26 cellular contexts compared by ENCODE assay signal in the genomic region with DNA sequence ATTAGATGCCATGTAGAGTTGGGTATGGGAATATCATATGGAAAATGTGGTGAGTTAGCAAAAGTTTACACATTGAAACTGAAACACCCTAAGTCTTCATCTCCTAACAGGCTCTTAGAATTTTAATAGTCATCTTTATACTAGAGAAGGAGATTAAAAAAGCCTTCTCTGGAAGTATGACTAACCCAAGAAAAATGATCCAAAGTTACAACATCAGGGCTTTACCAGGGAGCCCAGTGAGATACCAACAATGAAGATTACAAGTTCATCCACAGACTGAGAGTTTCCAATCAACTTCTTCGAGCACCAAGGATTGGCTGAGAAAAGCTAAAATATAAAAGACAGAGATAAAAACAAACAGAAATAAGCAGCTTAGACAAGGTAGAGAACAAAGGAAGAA.
"Had no signal": no experiment of that assay in that cellular context is flagged by ENCODE, and none has a peak within 500 bp of the region (broad histone marks: within the 10 kb centered on the region; RNA-seq: fewer than 3 reads in every experiment).

No MANE protein-coding gene starts in this region.

- H3K4me2 ChIP-seq: neural progenitor cell had no signal

- H3K9me3 ChIP-seq: body of pancreas, colonic mucosa, right lobe of liver, testis, uterus had no signal

- H3K4me1 ChIP-seq: body of pancreas, colonic mucosa, left lung, neural progenitor cell, right lobe of liver, testis, uterus had no signal

- H3K27ac ChIP-seq: body of pancreas, colonic mucosa, dorsolateral prefrontal cortex, esophagus muscularis mucosa, left lung, neural progenitor cell, right lobe of liver, testis, uterus had no signal

- H3K27me3 ChIP-seq: body of pancreas, colonic mucosa, esophagus muscularis mucosa, left lung, neural progenitor cell, right lobe of liver, testis, uterus had no signal

- ATAC-seq: activated CD8-positive, alpha-beta T cell treated with anti-CD3 and anti-CD28 coated beads, Interleukin-2, amount 10 ng/mL, durations not matched to agents 7 days and 5 days; activated naive CD8-positive, alpha-beta T cell treated with anti-CD3 and anti-CD28 coated beads, Interleukin-2, amount 50 U/mL, for 24 hours; body of pancreas; effector memory CD8-positive, alpha-beta T cell; left lung; naive thymus-derived CD8-positive, alpha-beta T cell; right lobe of liver; stimulated activated naive B cell treated with anti-CD40 and anti-IgM and Interleukin-4, amounts not matched to agents 10 μg/mL and 1 μg/mL and 100 μg/mL, for 72 hours had no signal

- H3K9ac ChIP-seq: neural progenitor cell had no signal

- H2AFZ ChIP-seq: neural progenitor cell had no signal

- DNase-seq: activated CD4-positive, alpha-beta T cell treated with anti-CD3 and anti-CD28 coated beads for 1 hour; activated CD4-positive, alpha-beta T cell treated with anti-CD3 and anti-CD28 coated beads, Interleukin-2, amount 50 U/mL, for 1 hour; activated CD8-positive, alpha-beta T cell treated with anti-CD3 and anti-CD28 coated beads, Interleukin-2, amount 10 ng/mL, durations not matched to agents 7 days and 5 days; activated gamma-delta T cell; activated naive CD4-positive, alpha-beta T cell treated with anti-CD3 and anti-CD28 coated beads, Interleukin-2, amount 50 U/mL, for 16 hours; activated naive CD8-positive, alpha-beta T cell treated with anti-CD3 and anti-CD28 coated beads, Interleukin-2, amount 50 U/mL, for 24 hours; anterior cingulate cortex; body of pancreas; central memory CD4-positive, alpha-beta T cell; colonic mucosa; dorsolateral prefrontal cortex; effector memory CD8-positive, alpha-beta T cell; kidney glomerular epithelial cell; left lung; naive thymus-derived CD8-positive, alpha-beta T cell; posterior cingulate gyrus; right lobe of liver; small intestine; stimulated activated CD4-positive, alpha-beta T cell treated with anti-CD3 and anti-CD28 coated beads, Interleukin-15, amount 100 ng/mL, for 24 hours; stimulated activated CD8-positive, alpha-beta memory T cell treated with anti-CD3 and anti-CD28 coated beads, Interleukin-4, amount 100 ng/mL, for 48 hours; stimulated activated naive B cell treated with anti-CD40 and anti-IgM and Interleukin-4, amounts not matched to agents 10 μg/mL and 1 μg/mL and 100 μg/mL, for 72 hours; testis; uterus had no signal

- H3K4me3 ChIP-seq: body of pancreas, colonic mucosa, dorsolateral prefrontal cortex, esophagus muscularis mucosa, left lung, lung, neural progenitor cell, right lobe of liver, testis, uterus had no signal

- H3K36me3 ChIP-seq: colonic mucosa, esophagus muscularis mucosa, left lung, neural progenitor cell, right lobe of liver, uterus had no signal
